In the genomic region with DNA sequence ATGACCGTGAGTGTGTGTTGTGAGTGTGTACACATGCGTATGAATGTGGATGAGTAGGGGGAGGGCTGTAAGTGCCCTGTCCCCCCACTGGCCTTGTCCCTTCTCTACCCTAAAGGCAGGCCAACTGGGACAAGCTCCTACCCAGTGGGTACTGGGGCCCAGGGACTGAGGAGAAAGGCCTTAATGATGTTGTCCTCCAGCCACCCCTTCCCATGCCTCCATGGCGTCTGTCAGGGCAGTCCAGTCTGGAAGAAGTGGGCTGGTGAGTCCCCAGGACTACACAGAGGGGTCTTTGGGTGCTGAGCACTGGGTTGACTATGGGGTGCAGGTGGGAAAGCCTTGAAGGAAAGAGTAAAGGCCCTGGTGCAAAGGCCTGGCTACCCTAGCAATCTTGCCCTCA, we compare ENCODE assay signal across 1 cellular context.
TF ChIP-seq lines count a peak whose summit lies in the region.

No MANE protein-coding gene starts in this region.

TF ChIP-seq in IMR-90, 13 proteins besides CTCF, POLR2A, EP300 and RAD21:
- TF ChIP-seq SMC3 (IDR thresholded peaks at IDR 0.05; ENCODE audit: low read depth, low read length) = no peak
- TF ChIP-seq NFE2L2 (IDR thresholded peaks at IDR 0.05; ENCODE audit: low read depth, low read length) = no peak
- TF ChIP-seq CEBPB (IDR thresholded peaks at IDR 0.05; ENCODE audit: low read depth, low read length) = no peak
- TF ChIP-seq RCOR1 (IDR thresholded peaks at IDR 0.05; ENCODE audit: insufficient replicate concordance, low read length) = no peak
- TF ChIP-seq, protein P1, sequence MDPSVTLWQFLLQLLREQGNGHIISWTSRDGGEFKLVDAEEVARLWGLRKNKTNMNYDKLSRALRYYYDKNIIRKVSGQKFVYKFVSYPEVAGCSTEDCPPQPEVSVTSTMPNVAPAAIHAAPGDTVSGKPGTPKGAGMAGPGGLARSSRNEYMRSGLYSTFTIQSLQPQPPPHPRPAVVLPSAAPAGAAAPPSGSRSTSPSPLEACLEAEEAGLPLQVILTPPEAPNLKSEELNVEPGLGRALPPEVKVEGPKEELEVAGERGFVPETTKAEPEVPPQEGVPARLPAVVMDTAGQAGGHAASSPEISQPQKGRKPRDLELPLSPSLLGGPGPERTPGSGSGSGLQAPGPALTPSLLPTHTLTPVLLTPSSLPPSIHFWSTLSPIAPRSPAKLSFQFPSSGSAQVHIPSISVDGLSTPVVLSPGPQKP (IDR thresholded peaks at IDR 0.05; ENCODE audit: borderline replicate concordance, low read depth, low read length) = no peak
- TF ChIP-seq MXI1 (IDR thresholded peaks at IDR 0.05; ENCODE audit: borderline replicate concordance, low read depth, low read length) = no peak
- no peak for TF ChIP-seq CHD1 (IDR thresholded peaks at IDR 0.05; ENCODE audit: low read depth, low read length)
- TF ChIP-seq MAZ (IDR thresholded peaks at IDR 0.05; ENCODE audit: borderline replicate concordance, low read depth, low read length) = no peak
- TF ChIP-seq FOS (IDR thresholded peaks at IDR 0.05; ENCODE audit: low read depth, low read length) = no peak
- TF ChIP-seq, protein P2, sequence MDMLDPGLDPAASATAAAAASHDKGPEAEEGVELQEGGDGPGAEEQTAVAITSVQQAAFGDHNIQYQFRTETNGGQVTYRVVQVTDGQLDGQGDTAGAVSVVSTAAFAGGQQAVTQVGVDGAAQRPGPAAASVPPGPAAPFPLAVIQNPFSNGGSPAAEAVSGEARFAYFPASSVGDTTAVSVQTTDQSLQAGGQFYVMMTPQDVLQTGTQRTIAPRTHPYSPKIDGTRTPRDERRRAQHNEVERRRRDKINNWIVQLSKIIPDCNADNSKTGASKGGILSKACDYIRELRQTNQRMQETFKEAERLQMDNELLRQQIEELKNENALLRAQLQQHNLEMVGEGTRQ (IDR thresholded peaks at IDR 0.05; ENCODE audit: low read depth, low read length) = no peak
- TF ChIP-seq MAFK (IDR thresholded peaks at IDR 0.05; ENCODE audit: low read depth, low read length) = no peak
- no peak for TF ChIP-seq BHLHE40 (IDR thresholded peaks at IDR 0.05; ENCODE audit: low read depth, low read length)
- TF ChIP-seq RFX5 (IDR thresholded peaks at IDR 0.05; ENCODE audit: low read depth, low read length) = no peak
